31 cellular contexts compared by ENCODE assay signal in the genomic region with DNA sequence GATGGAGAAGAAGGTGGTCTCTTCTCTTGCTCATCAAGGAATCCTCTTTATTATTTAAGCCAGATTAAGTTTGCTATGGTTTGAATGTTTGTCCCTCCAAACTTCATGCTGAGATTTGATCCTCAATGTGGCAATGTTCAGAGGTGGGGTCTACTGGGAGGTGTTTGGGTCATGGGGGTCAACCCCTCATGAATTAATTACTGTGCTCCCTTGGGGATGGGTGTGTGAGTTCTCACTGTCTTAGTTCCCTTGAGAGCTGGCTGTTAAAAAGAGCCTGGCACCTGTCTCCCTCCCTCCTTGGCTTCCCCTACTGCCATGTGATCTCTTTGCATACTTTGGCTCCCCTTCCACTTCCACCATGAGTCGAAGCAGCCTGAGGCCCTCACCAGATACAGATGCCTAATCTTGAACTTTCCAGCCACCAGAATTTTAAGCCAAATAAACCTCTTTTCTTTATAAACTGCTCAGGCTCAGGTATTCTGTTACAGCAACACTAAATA. TPM values are rescaled to one million over a fixed set of nuclear protein-coding genes. Genes with fewer than 3 reads are reported as not detected.
"Had no signal": no experiment of that assay in that cellular context is flagged by ENCODE, and none has a peak within 500 bp of the region (broad histone marks: within the 10 kb centered on the region; RNA-seq: fewer than 3 reads in every experiment).

No MANE protein-coding gene starts in this region.

- H3K27me3 Mint-ChIP-seq: activated CD4-positive, alpha-beta memory T cell treated with anti-CD3 and anti-CD28 coated beads for 36 hours; activated CD4-positive, alpha-beta T cell treated with anti-CD3 and anti-CD28 coated beads for 36 hours; activated CD4-positive, alpha-beta T cell treated with anti-CD3 and anti-CD28 coated beads, Interleukin-2, amount 10 ng/mL, durations not matched to agents 24 days and 14 days; activated CD8-positive, alpha-beta memory T cell treated with anti-CD3 and anti-CD28 coated beads, Interleukin-2, amount 10 ng/mL, durations not matched to agents 7 days and 5 days; activated naive CD8-positive, alpha-beta T cell; central memory CD8-positive, alpha-beta T cell; dendritic cell treated with granulocyte-macrophage colony-stimulating factor and Interleukin-4, amounts not matched to agents 40 ng/mL and 50 ng/mL, for 4 days had no signal

- DNase-seq: activated CD4-positive, alpha-beta memory T cell treated with anti-CD3 and anti-CD28 coated beads for 36 hours; activated CD4-positive, alpha-beta T cell treated with anti-CD3 and anti-CD28 coated beads for 36 hours; activated CD4-positive, alpha-beta T cell treated with anti-CD3 and anti-CD28 coated beads, Interleukin-2, amount 10 ng/mL, durations not matched to agents 24 days and 14 days; activated CD4-positive, CD25-positive, alpha-beta regulatory T cell; activated CD4-positive, CD25-positive, alpha-beta regulatory T cell treated with anti-CD3 and anti-CD28 coated beads, Interleukin-2, amount 50 U/mL, for 72 hours; activated CD8-positive, alpha-beta memory T cell treated with anti-CD3 and anti-CD28 coated beads, Interleukin-2, amount 10 ng/mL, durations not matched to agents 7 days and 5 days; activated CD8-positive, alpha-beta memory T cell treated with anti-CD3 and anti-CD28 coated beads, Interleukin-2, amount 50 U/mL, for 4 hours; activated CD8-positive, alpha-beta T cell treated with anti-CD3 and anti-CD28 coated beads, Interleukin-2, amount 10 ng/mL, durations not matched to agents 7 days and 5 days; activated effector memory CD4-positive, alpha-beta T cell treated with anti-CD3 and anti-CD28 coated beads, Interleukin-2, amount 50 U/mL, for 16 hours; activated naive CD4-positive, alpha-beta T cell treated with anti-CD3 and anti-CD28 coated beads for 36 hours; activated T-cell treated with anti-CD3 and anti-CD28 coated beads, Interleukin-2, amount 50 U/mL, for 1 hour; activated T-cell treated with anti-CD3 and anti-CD28 coated beads, Interleukin-2, amount 50 U/mL, for 48 hours; amniotic stem cell; anterior cingulate cortex; brain microvascular endothelial cell; dorsolateral prefrontal cortex; effector memory CD4-positive, alpha-beta T cell; erythroblast; foreskin keratinocyte; heart right ventricle; T-helper 2 cell had no signal

- ATAC-seq: activated CD4-positive, alpha-beta T cell treated with anti-CD3 and anti-CD28 coated beads for 36 hours; activated CD8-positive, alpha-beta memory T cell treated with anti-CD3 and anti-CD28 coated beads, Interleukin-2, amount 10 ng/mL, durations not matched to agents 7 days and 5 days; activated CD8-positive, alpha-beta T cell treated with anti-CD3 and anti-CD28 coated beads, Interleukin-2, amount 10 ng/mL, durations not matched to agents 7 days and 5 days; foreskin keratinocyte; gastroesophageal sphincter; heart right ventricle had no signal

- H3K4me1 ChIP-seq: esophagus muscularis mucosa, foreskin keratinocyte, gastroesophageal sphincter, heart right ventricle had no signal

- H3K27me3 ChIP-seq: brain microvascular endothelial cell, esophagus muscularis mucosa, gastroesophageal sphincter, heart right ventricle had no signal

- H3K27ac ChIP-seq: brain microvascular endothelial cell, coronary artery, dorsolateral prefrontal cortex, esophagus muscularis mucosa, foreskin keratinocyte, gastroesophageal sphincter, heart right ventricle had no signal

- FAIRE-seq: astrocyte, bronchial epithelial cell had no signal

- H3K36me3 ChIP-seq: brain microvascular endothelial cell, esophagus muscularis mucosa, gastroesophageal sphincter, heart right ventricle had no signal

- H3K4me3 ChIP-seq: coronary artery, dorsolateral prefrontal cortex, esophagus muscularis mucosa, gastroesophageal sphincter, heart right ventricle had no signal

- H3K4me3 Mint-ChIP-seq: activated CD4-positive, alpha-beta memory T cell treated with anti-CD3 and anti-CD28 coated beads for 36 hours; activated CD4-positive, alpha-beta T cell treated with anti-CD3 and anti-CD28 coated beads for 36 hours; activated CD4-positive, alpha-beta T cell treated with anti-CD3 and anti-CD28 coated beads, Interleukin-2, amount 10 ng/mL, durations not matched to agents 24 days and 14 days; activated CD8-positive, alpha-beta memory T cell treated with anti-CD3 and anti-CD28 coated beads, Interleukin-2, amount 10 ng/mL, durations not matched to agents 7 days and 5 days; activated CD8-positive, alpha-beta T cell treated with anti-CD3 and anti-CD28 coated beads, Interleukin-2, amount 10 ng/mL, durations not matched to agents 7 days and 5 days; activated naive CD4-positive, alpha-beta T cell treated with anti-CD3 and anti-CD28 coated beads for 36 hours; activated naive CD8-positive, alpha-beta T cell; activated T-helper 1 cell treated with anti-CD3 and anti-CD28 coated beads, Interleukin-12 subunit alpha, Interleukin-12 subunit beta, Interleukin-2, Interleukin-4 antibody, amounts not matched to agents 30 ng/mL and 10 ng/mL and 1 ng/mL, durations not matched to agents 14 hours and 24 hours and 36 hours; central memory CD8-positive, alpha-beta T cell; dendritic cell treated with granulocyte-macrophage colony-stimulating factor and Interleukin-4, amounts not matched to agents 40 ng/mL and 50 ng/mL, for 4 days had no signal

- H3K9me3 ChIP-seq: esophagus muscularis mucosa, gastroesophageal sphincter had no signal

- H3K27ac Mint-ChIP-seq: activated CD4-positive, alpha-beta memory T cell treated with anti-CD3 and anti-CD28 coated beads for 36 hours; activated CD4-positive, alpha-beta T cell treated with anti-CD3 and anti-CD28 coated beads for 36 hours; activated CD4-positive, alpha-beta T cell treated with anti-CD3 and anti-CD28 coated beads, Interleukin-2, amount 10 ng/mL, durations not matched to agents 24 days and 14 days; activated CD8-positive, alpha-beta memory T cell treated with anti-CD3 and anti-CD28 coated beads, Interleukin-2, amount 10 ng/mL, durations not matched to agents 7 days and 5 days; activated CD8-positive, alpha-beta T cell treated with anti-CD3 and anti-CD28 coated beads, Interleukin-2, amount 10 ng/mL, durations not matched to agents 7 days and 5 days; activated naive CD4-positive, alpha-beta T cell treated with anti-CD3 and anti-CD28 coated beads for 36 hours; activated naive CD8-positive, alpha-beta T cell; activated T-helper 1 cell treated with anti-CD3 and anti-CD28 coated beads, Interleukin-12 subunit alpha, Interleukin-12 subunit beta, Interleukin-2, Interleukin-4 antibody, amounts not matched to agents 30 ng/mL and 10 ng/mL and 1 ng/mL, durations not matched to agents 14 hours and 24 hours and 36 hours; activated T-helper 2 cell treated with anti-CD3 and anti-CD28 coated beads, Interferon-gamma antibody, Interleukin-2, Interleukin-4, amounts not matched to agents 10 μg/mL and 5 μg/mL and 100 μg/mL, durations not matched to agents 14 hours and 24 hours and 36 hours; dendritic cell treated with granulocyte-macrophage colony-stimulating factor and Interleukin-4, amounts not matched to agents 40 ng/mL and 50 ng/mL, for 4 days had no signal

RNA-seq across cellular contexts. Expression of a gene that starts 36.0 kb away (rescaled TPM):
- total RNA-seq: bronchial epithelial cell, foreskin keratinocyte had no signal
- polyA plus RNA-seq: foreskin keratinocyte had no signal
